ENCODE assay signal across 23 cellular contexts in the genomic region with DNA sequence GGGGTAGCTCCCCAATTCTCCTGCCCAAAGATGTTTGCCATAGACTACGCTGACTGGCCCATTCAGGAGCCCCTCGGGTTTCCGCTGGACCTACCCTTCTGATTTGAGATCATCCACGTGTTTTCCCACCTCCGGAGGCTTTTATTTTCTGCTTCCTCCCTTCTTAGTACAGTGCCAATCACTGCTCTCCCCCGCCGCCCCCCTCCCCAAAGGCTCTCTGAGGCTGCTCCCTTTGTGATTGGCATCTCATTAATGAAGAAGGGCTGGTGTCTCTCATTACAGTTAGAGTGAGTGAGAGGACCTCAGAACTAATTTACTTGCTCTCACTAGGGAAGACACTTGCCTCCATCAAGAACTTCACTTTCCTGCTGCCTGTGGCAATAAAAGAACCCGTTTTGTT.
"Had no signal": no experiment of that assay in that cellular context is flagged by ENCODE, and none has a peak within 500 bp of the region (broad histone marks: within the 10 kb centered on the region; RNA-seq: fewer than 3 reads in every experiment).

No MANE protein-coding gene starts in this region.

- H3K27ac ChIP-seq: colonic mucosa, foreskin keratinocyte, left ventricle myocardium inferior, lower lobe of right lung, parathyroid adenoma, prostate gland, right lobe of liver, suprapubic skin, tibial artery, upper lobe of left lung had no signal

- H3K4me1 ChIP-seq: colonic mucosa, lower lobe of right lung, parathyroid adenoma, prostate gland, upper lobe of left lung, uterus had no signal

- H3K27ac Mint-ChIP-seq: immature natural killer cell; memory B cell; natural killer cell treated with Interleukin-12 subunit alpha and Interleukin-12 subunit beta and Interleukin-15 and Interleukin-18, amount 100 ng/mL, for 72 hours; stimulated activated effector memory CD8-positive, alpha-beta T cell treated with anti-CD3 and anti-CD28 coated beads, Interleukin-12 subunit alpha, Interleukin-12 subunit beta, amount 100 ng/mL, for 72 hours had no signal

- H3K9ac ChIP-seq: parathyroid adenoma had no signal

- H3K36me3 Mint-ChIP-seq: memory B cell; stimulated activated effector memory CD8-positive, alpha-beta T cell treated with anti-CD3 and anti-CD28 coated beads, Interleukin-12 subunit alpha, Interleukin-12 subunit beta, amount 100 ng/mL, for 72 hours had no signal

- H3K27me3 Mint-ChIP-seq: memory B cell had no signal

- H2AFZ ChIP-seq: parathyroid adenoma had no signal

- H3K4me3 Mint-ChIP-seq: immature natural killer cell; memory B cell; natural killer cell treated with Interleukin-12 subunit alpha and Interleukin-12 subunit beta and Interleukin-15 and Interleukin-18, amount 100 ng/mL, for 72 hours; stimulated activated effector memory CD8-positive, alpha-beta T cell treated with anti-CD3 and anti-CD28 coated beads, Interleukin-12 subunit alpha, Interleukin-12 subunit beta, amount 100 ng/mL, for 72 hours had no signal

- ATAC-seq: foreskin keratinocyte; lower lobe of right lung; natural killer cell treated with Interleukin-12 subunit alpha and Interleukin-12 subunit beta and Interleukin-15 and Interleukin-18, amount 100 ng/mL, for 72 hours; right lobe of liver; stimulated activated effector memory CD8-positive, alpha-beta T cell treated with anti-CD3 and anti-CD28 coated beads, Interleukin-12 subunit alpha, Interleukin-12 subunit beta, amount 100 ng/mL, for 72 hours; stimulated activated naive CD8-positive, alpha-beta T cell treated with anti-CD3 and anti-CD28 coated beads, Interleukin-15, Interleukin-2, amounts not matched to agents 100 U/mL and 50 U/mL, for 24 hours had no signal

- H3K4me1 Mint-ChIP-seq: immature natural killer cell, memory B cell had no signal

- H3K27me3 ChIP-seq: colonic mucosa, foreskin keratinocyte, right lobe of liver, suprapubic skin, tibial artery, upper lobe of left lung, uterus had no signal

- H3K36me3 ChIP-seq: colonic mucosa, left ventricle myocardium inferior, lower lobe of right lung, prostate gland, right lobe of liver, suprapubic skin, tibial artery, upper lobe of left lung, uterus had no signal

- H3K4me3 ChIP-seq: colonic mucosa, left ventricle myocardium inferior, lower lobe of right lung, prostate gland, right lobe of liver, suprapubic skin, tibial artery, upper lobe of left lung, uterus had no signal

- H3K79me2 ChIP-seq: parathyroid adenoma had no signal

- FAIRE-seq: endothelial cell of umbilical vein, keratinocyte had no signal

- DNase-seq: colonic mucosa; dermis blood vessel endothelial cell; erythroblast; foreskin keratinocyte; immature natural killer cell; left ventricle myocardium inferior; lower lobe of right lung; midbrain; right lobe of liver; stimulated activated CD4-positive, alpha-beta T cell treated with anti-CD3 and anti-CD28 coated beads, Interleukin-4, amount 100 ng/mL, for 1 hour; stimulated activated CD8-positive, alpha-beta memory T cell treated with anti-CD3 and anti-CD28 coated beads, Interleukin-4, amount 100 ng/mL, for 48 hours; stimulated activated naive CD8-positive, alpha-beta T cell treated with anti-CD3 and anti-CD28 coated beads, Interleukin-15, Interleukin-2, amounts not matched to agents 100 U/mL and 50 U/mL, for 24 hours; tibial artery; upper lobe of left lung; uterus had no signal

- H3K9me3 ChIP-seq: colonic mucosa, lower lobe of right lung, prostate gland, right lobe of liver, suprapubic skin, tibial artery, upper lobe of left lung, uterus had no signal
